In genomic region chr7:73769481-73770001, GRCh38 we compare ENCODE assay signal across 2 cellular contexts.
TF ChIP-seq lines count a peak whose summit lies in the region.

No MANE protein-coding gene starts in this region.

TF ChIP-seq in K562, 482 proteins besides CTCF, POLR2A, EP300 and RAD21:
- no peak for TF ChIP-seq PRDM10 (IDR thresholded peaks at IDR 0.05; ENCODE audit: partially characterized antibody)
- TF ChIP-seq HNRNPL (IDR thresholded peaks at IDR 0.05; ENCODE audit: low read depth, low read length): peak; percentile 38; the same call in 1 of the 2 replicates

TF ChIP-seq in liver, 16 proteins besides CTCF, POLR2A, EP300 and RAD21:
- TF ChIP-seq FOXA1 (IDR thresholded peaks at IDR 0.05): no peak
- TF ChIP-seq ATF3 (IDR thresholded peaks at IDR 0.05): no peak
- no peak for TF ChIP-seq HNF4A (conservative IDR thresholded peaks at IDR 0.05)
- TF ChIP-seq TAF1 (conservative IDR thresholded peaks at IDR 0.05): no peak
